Comparison of ENCODE assay signal across 17 cellular contexts in genomic region chr16:65481956-65482355, GRCh38.
A peak's percentile ranks its signal among the peaks of the same experiment; 100 is the strongest.
DNase-seq lines count a peak whose midpoint lies in the region; ATAC-seq and TF ChIP-seq lines count a peak whose summit lies in the region.
"Had no signal": no experiment of that assay in that cellular context is flagged by ENCODE, and none has a peak within 500 bp of the region (broad histone marks: within the 10 kb centered on the region; RNA-seq: fewer than 3 reads in every experiment).

No MANE protein-coding gene starts in this region.

- H2BK120ac ChIP-seq in neuronal stem cell (ENCODE audit: low read depth, low read length) (no peak overlapping the region), mesenchymal stem cell (ENCODE audit: low read depth, low read length) (no peak overlapping the region)

- no peak overlapping the region for H3K4ac ChIP-seq in neuronal stem cell (ENCODE audit: low read length)
- H3K4ac ChIP-seq in mesenchymal stem cell (ENCODE audit: low read depth in 1 of 2, low read length in 2 of 2) = no peak overlapping the region

- no peak overlapping the region for H2AFZ ChIP-seq in neuronal stem cell (ENCODE audit: low read length)
- no peak overlapping the region for H2AFZ ChIP-seq in mesenchymal stem cell (ENCODE audit: low read depth, low read length)

- no peak overlapping the region for H3K18ac ChIP-seq in neuronal stem cell (ENCODE audit: low read length)
- no peak overlapping the region for H3K18ac ChIP-seq in mesenchymal stem cell (ENCODE audit: low read depth in 1 of 2, low read length in 2 of 2)

- H2AK5ac ChIP-seq in neuronal stem cell (ENCODE audit: low read depth, low read length) (no peak overlapping the region), mesenchymal stem cell (ENCODE audit: low read length, severe bottlenecking) (no peak overlapping the region)

- H3K36me3 ChIP-seq in RWPE2 (ENCODE audit: low read depth) (no peaks in the 10 kb centered on the region), neuronal stem cell (replicated peaks in 1 of 2; ENCODE audit: control insufficient read depth in 2 of 2, insufficient read depth in 2 of 2, low read length in 2 of 2) (no peaks in the 10 kb centered on the region), mesenchymal stem cell (ENCODE audit: control insufficient read depth in 1 of 2, insufficient read depth in 2 of 2, low read depth in 1 of 2, low read length in 2 of 2) (no peaks in the 10 kb centered on the region)
- H3K36me3 ChIP-seq: BLaER1 treated with 17β-estradiol and CSF1 and Interleukin-3, amounts not matched to agents 10 nM and 100 nM; HAP-1 had no signal

- no peaks in the 10 kb centered on the region for H3K79me1 ChIP-seq in neuronal stem cell (ENCODE audit: low read depth, low read length)
- H3K79me1 ChIP-seq in mesenchymal stem cell (replicated peaks; ENCODE audit: low read length, poor library complexity, severe bottlenecking) = no peaks in the 10 kb centered on the region

- H3K9me3 ChIP-seq in RWPE2 (ENCODE audit: severe bottlenecking) (no peaks in the 10 kb centered on the region), neuronal stem cell (replicated peaks in 1 of 2; ENCODE audit: control insufficient read depth in 2 of 2, insufficient read depth in 1 of 2, low read depth in 1 of 2, low read length in 2 of 2) (peaks cover 0 to 2% of the 10 kb centered on the region in 2 donors), mesenchymal stem cell (ENCODE audit: control insufficient read depth, low read length) (no peaks in the 10 kb centered on the region)
- H3K9me3 ChIP-seq: BLaER1 treated with 17β-estradiol and CSF1 and Interleukin-3, amounts not matched to agents 10 nM and 100 nM; HAP-1 had no signal

- H3K4me3 ChIP-seq in RWPE2 (ENCODE audit: severe bottlenecking) (no peak overlapping the region), neuronal stem cell (ENCODE audit: low read length in 2 of 2) (no peak overlapping the region), mesenchymal stem cell (ENCODE audit: insufficient read depth in 1 of 2, low read depth in 1 of 2, low read length in 2 of 2) (no peak overlapping the region)
- H3K4me3 ChIP-seq: BLaER1 treated with 17β-estradiol and CSF1 and Interleukin-3, amounts not matched to agents 10 nM and 100 nM; GM12878; HAP-1 had no signal

- peak overlapping the region; percentile 22 for H2BK15ac ChIP-seq in neuronal stem cell (ENCODE audit: low read length)
- no peak overlapping the region for H2BK15ac ChIP-seq in mesenchymal stem cell (ENCODE audit: low read depth, poor library complexity, severe bottlenecking)

- no CpG with 5 or more reads among the region's 4 CpGs for WGBS in neuronal stem cell (ENCODE audit: extremely low coverage in 2 of 2, insufficient read length in 2 of 2, insufficient replicate concordance in 1 of 2), 2 donors
- WGBS in mesenchymal stem cell = 91% methylated on average over 4 of the region's 4 CpGs

- H3K27me3 ChIP-seq in RWPE2 (ENCODE audit: insufficient read depth, poor library complexity, severe bottlenecking) (no peaks in the 10 kb centered on the region), neuronal stem cell (ENCODE audit: control insufficient read depth in 3 of 3, insufficient read depth in 3 of 3, low read depth in 1 of 3, low read length in 3 of 3) (no peaks in the 10 kb centered on the region), mesenchymal stem cell (ENCODE audit: control insufficient read depth in 1 of 2, insufficient read depth in 1 of 2, low read length in 2 of 2) (peaks cover 0 to 7% of the 10 kb centered on the region in 2 experiments)
- H3K27me3 ChIP-seq: BLaER1 treated with 17β-estradiol and CSF1 and Interleukin-3, amounts not matched to agents 10 nM and 100 nM had no signal

- H4K8ac ChIP-seq in neuronal stem cell (ENCODE audit: low read depth, low read length) = no peak overlapping the region
- H4K8ac ChIP-seq in mesenchymal stem cell (ENCODE audit: low read length) = no peak overlapping the region

- H2BK12ac ChIP-seq in neuronal stem cell (ENCODE audit: low read length) (no peak overlapping the region), mesenchymal stem cell (ENCODE audit: low read length in 2 of 2) (no peak overlapping the region)

- H3K9ac ChIP-seq in neuronal stem cell (ENCODE audit: low read depth, low read length, poor library complexity) = no peak overlapping the region
- H3K9ac ChIP-seq in mesenchymal stem cell (ENCODE audit: low read length) = no peak overlapping the region
- H3K9ac ChIP-seq: BLaER1 treated with 17β-estradiol and CSF1 and Interleukin-3, amounts not matched to agents 10 nM and 100 nM had no signal

- DNase-seq in M059J (ENCODE audit: low read depth) (peak; percentile 38), RWPE2 (ENCODE audit: low spot score) (no peak), epithelial cell of prostate (ENCODE audit: low read depth, low spot score) (peak; percentile 59), neuronal stem cell (ENCODE audit: low spot score) (no peak), GM10266 (ENCODE audit: extremely low spot score) (no peak), mesenchymal stem cell (no peak)
- no peak for DNase-seq in stimulated activated CD4-positive, alpha-beta T cell treated with anti-CD3 and anti-CD28 coated beads, Interleukin-2, amount 100 ng/mL, for 24 hours
- DNase-seq: 8988T; ACHN; Calu3; CD4-positive, CD25-positive, alpha-beta regulatory T cell; DMS 273 treated with DMSO at 0.1 percent for 48 hours; GOT3 had no signal

- H2BK5ac ChIP-seq in neuronal stem cell (ENCODE audit: low read length) (no peak overlapping the region), mesenchymal stem cell (ENCODE audit: low read depth, low read length, poor library complexity, severe bottlenecking) (no peak overlapping the region)

- no peak overlapping the region for H3K27ac ChIP-seq in RWPE2 (ENCODE audit: poor library complexity, severe bottlenecking)
- no peak overlapping the region for H3K27ac ChIP-seq in epithelial cell of prostate
- H3K27ac ChIP-seq in neuronal stem cell (replicated peaks; ENCODE audit: low read length) = no peak overlapping the region
- H3K27ac ChIP-seq in mesenchymal stem cell (ENCODE audit: low read length, poor library complexity, severe bottlenecking) = no peak overlapping the region
- H3K27ac ChIP-seq: BLaER1 treated with 17β-estradiol and CSF1 and Interleukin-3, amounts not matched to agents 10 nM and 100 nM had no signal

- H3K14ac ChIP-seq in neuronal stem cell (ENCODE audit: low read length) = no peak overlapping the region
- H3K14ac ChIP-seq in mesenchymal stem cell (ENCODE audit: low read length in 2 of 2) = no peak overlapping the region

- no peak for TF ChIP-seq CTCF in RWPE2 (IDR thresholded peaks at IDR 0.05; ENCODE audit: poor library complexity, severe bottlenecking)
- no peak for TF ChIP-seq CTCF in GM10266 (IDR thresholded peaks at IDR 0.05; ENCODE audit: control insufficient read depth, insufficient read depth, low read depth, missing control alignments)

- H4K91ac ChIP-seq in neuronal stem cell (ENCODE audit: low read depth, low read length, poor library complexity) = no peak overlapping the region
- no peak overlapping the region for H4K91ac ChIP-seq in mesenchymal stem cell (ENCODE audit: low read length)

- H3K4me2 ChIP-seq in neuronal stem cell (ENCODE audit: insufficient read depth, low read length, poor library complexity, severe bottlenecking) (no peak overlapping the region), mesenchymal stem cell (ENCODE audit: low read length, poor library complexity, severe bottlenecking) (no peak overlapping the region)
- H3K4me2 ChIP-seq: BLaER1 treated with 17β-estradiol and CSF1 and Interleukin-3, amounts not matched to agents 10 nM and 100 nM had no signal

- ATAC-seq in RWPE2 (ENCODE audit: low read depth) = peak; percentile 50; the same call in 2 of the 3 replicates
- ATAC-seq: GM12878, HepG2 had no signal

- H3K4me1 ChIP-seq in RWPE2 (ENCODE audit: insufficient read depth, poor library complexity, severe bottlenecking) = no peaks in the 10 kb centered on the region
- no peaks in the 10 kb centered on the region for H3K4me1 ChIP-seq in neuronal stem cell (ENCODE audit: control insufficient read depth in 2 of 2, insufficient read depth in 1 of 2, low read depth in 1 of 2, low read length in 2 of 2)
- H3K4me1 ChIP-seq in mesenchymal stem cell (ENCODE audit: control insufficient read depth, insufficient read depth, low read depth, low read length) = no peaks in the 10 kb centered on the region
- H3K4me1 ChIP-seq: BLaER1 treated with 17β-estradiol and CSF1 and Interleukin-3, amounts not matched to agents 10 nM and 100 nM; HAP-1 had no signal

- H3K23ac ChIP-seq in neuronal stem cell (ENCODE audit: low read depth, low read length, poor library complexity) = no peak overlapping the region
- no peak overlapping the region for H3K23ac ChIP-seq in mesenchymal stem cell (ENCODE audit: low read length in 2 of 2)

Comparison
In these comparisons a context has a peak if more than half of its experiments do, and no peak if none do; other contexts are left out.
1. DNase-seq: peak in M059J (single experiment) and epithelial cell of prostate (single experiment); none in RWPE2 (single experiment), neuronal stem cell (single experiment), stimulated activated CD4-positive, alpha-beta T cell treated with anti-CD3 and anti-CD28 coated beads, Interleukin-2, amount 100 ng/mL, for 24 hours (0 of 2), GM10266 (single experiment) and mesenchymal stem cell (single experiment).